ENCODE assay signal across 8 cellular contexts in genomic region chr13:50123515-50123861, GRCh38.
DNase-seq lines count a peak whose midpoint lies in the region; ATAC-seq and TF ChIP-seq lines count a peak whose summit lies in the region.

No MANE protein-coding gene starts in this region.

- DNase-seq in AG10803 (ENCODE audit: low read depth) (no peak), cerebellar cortex (ENCODE audit: low spot score) (peak; percentile 76), naive B cell (no peak), dermis blood vessel endothelial cell (no peak)
- no peak for DNase-seq in activated naive CD4-positive, alpha-beta T cell (lab: John Stamatoyannopoulos, UW)

- TF ChIP-seq CTCF in AG10803 (conservative IDR thresholded peaks at IDR 0.05; ENCODE audit: low read length): no peak

- H3K27me3 Mint-ChIP-seq in naive B cell: no peaks in the 10 kb centered on the region

- H3K9me3 Mint-ChIP-seq in naive B cell: no peaks in the 10 kb centered on the region

- ATAC-seq in HG03135 (IDR thresholded peaks at IDR 0.05; ENCODE audit: unreplicated experiment): peak; percentile 5
- ATAC-seq in naive B cell (ENCODE audit: low read depth in 2 of 2): no peak
- no peak for ATAC-seq in GM18873 (IDR thresholded peaks at IDR 0.05; ENCODE audit: low FRiP score, unreplicated experiment)
- ATAC-seq in GM21526 (IDR thresholded peaks at IDR 0.05; ENCODE audit: low FRiP score, unreplicated experiment): no peak

- peak overlapping the region; percentile 89 to 98 (median 91) for H3K4me3 Mint-ChIP-seq in naive B cell

- H3K4me3 ChIP-seq in AG10803 (ENCODE audit: low read length): peak overlapping the region; percentile 94

- peaks cover 44 to 69% (median 63%) of the 10 kb centered on the region in 3 donors for H3K4me1 Mint-ChIP-seq in naive B cell

- H3K27ac Mint-ChIP-seq in naive B cell: peak overlapping the region; percentile 94 to 99 (median 96)

- peaks cover 0 to 5% of the 10 kb centered on the region in 2 donors for H3K36me3 Mint-ChIP-seq in naive B cell
